9 cellular contexts compared by ENCODE assay signal in the genomic region with DNA sequence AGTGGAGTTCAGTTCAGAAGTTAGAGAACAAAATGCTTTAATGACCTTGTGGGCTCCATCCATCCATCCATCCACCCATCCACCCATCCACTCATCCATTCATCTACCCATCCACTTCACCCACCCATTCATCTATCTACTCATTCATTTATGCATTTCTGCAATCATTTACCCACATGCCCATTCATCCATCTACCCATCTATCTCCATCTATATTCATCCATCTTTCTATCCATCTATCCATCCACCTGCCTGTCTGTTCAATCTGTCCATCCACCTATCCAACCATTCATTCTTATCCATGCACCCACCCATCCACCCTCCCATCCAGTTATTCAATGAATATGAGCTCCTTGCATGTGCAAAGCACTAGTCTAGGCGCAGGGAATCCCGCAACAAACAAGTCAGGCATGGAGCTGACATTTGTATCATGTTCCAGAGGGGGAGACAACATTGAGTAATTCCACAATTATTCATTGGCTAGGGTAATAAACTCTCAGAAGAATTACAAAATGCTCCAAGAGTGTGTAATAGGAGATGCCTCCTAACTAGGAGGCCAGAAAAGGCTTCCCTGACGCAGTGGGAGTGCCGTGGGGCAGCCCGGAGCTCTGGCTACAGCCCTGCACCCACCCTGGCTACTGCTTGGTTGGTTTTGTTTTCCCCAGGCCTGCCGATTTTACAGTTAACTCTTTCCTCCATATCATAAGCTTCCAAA.
A peak's percentile ranks its signal among the peaks of the same experiment; 100 is the strongest.
DNase-seq lines count a peak whose midpoint lies in the region; ATAC-seq and TF ChIP-seq lines count a peak whose summit lies in the region.
"Had no signal": no experiment of that assay in that cellular context is flagged by ENCODE, and none has a peak within 500 bp of the region (broad histone marks: within the 10 kb centered on the region; RNA-seq: fewer than 3 reads in every experiment).

No MANE protein-coding gene starts in this region.

- TF ChIP-seq CTCF in BJ (IDR thresholded peaks at IDR 0.05; ENCODE audit: insufficient read depth, low read depth, low read length): no peak
- no peak for TF ChIP-seq CTCF in osteocyte (IDR thresholded peaks at IDR 0.05)

- ATAC-seq in HG03469 (IDR thresholded peaks at IDR 0.05; ENCODE audit: unreplicated experiment) (no peak), GM18517 (IDR thresholded peaks at IDR 0.05; ENCODE audit: unreplicated experiment) (no peak)

- H3K9me3 ChIP-seq in SJSA1 (replicated peaks): no peaks in the 10 kb centered on the region

- H3K4me3 ChIP-seq in BJ (ENCODE audit: low read depth, low read length): no peak overlapping the region
- no peak overlapping the region for H3K4me3 ChIP-seq in SJSA1

- H3K4me1 ChIP-seq in SJSA1 (replicated peaks): peaks cover 40% of the 10 kb centered on the region

- no peaks in the 10 kb centered on the region for H3K27me3 Mint-ChIP-seq in osteocyte (ENCODE audit: unreplicated experiment)

- H3K27me3 ChIP-seq in BJ (ENCODE audit: control insufficient read depth, insufficient read depth, low read length): no peaks in the 10 kb centered on the region
- no peaks in the 10 kb centered on the region for H3K27me3 ChIP-seq in SJSA1 (replicated peaks)

- H3K36me3 ChIP-seq in BJ (ENCODE audit: control insufficient read depth, insufficient read depth, low read length) (no peaks in the 10 kb centered on the region), SJSA1 (no peaks in the 10 kb centered on the region)

- H3K27ac ChIP-seq in SJSA1: peak overlapping the region; percentile 32

- no peaks in the 10 kb centered on the region for H3K9me3 Mint-ChIP-seq in osteocyte (ENCODE audit: unreplicated experiment)

- CTCF ChIA-PET in BJ (lab: Yijun Ruan, JAX): interaction anchor here (0.6 to 1.5 kb wide), 6 partner anchors 17 to 275 kb away, joined by 3 read pairs; no protein-coding TSS in a partner anchor

- POLR2A ChIA-PET in BJ (lab: Charles Lee): interaction anchor here (0.6 kb wide), 1 partner anchor 25 kb away, joined by 4 read pairs; no protein-coding TSS in a partner anchor

- peak overlapping the region; percentile 83 for H3K27ac Mint-ChIP-seq in osteocyte (ENCODE audit: unreplicated experiment)
- H3K27ac Mint-ChIP-seq: activated B cell treated with CpG ODN at 0.5 μM for 24 hours had no signal

- DNase-seq in BJ (ENCODE audit: low read depth) (peak; percentile 87), SJSA1 (ENCODE audit: low read depth in 1 of 2, low spot score in 2 of 2) (peak; percentile 42 to 60), fibroblast of the conjunctiva (ENCODE audit: low read depth) (peak; percentile 85), osteocyte (ENCODE audit: extremely low spot score, unreplicated experiment) (no peak), NCI-H146 treated with DMSO at 0.1 percent for 48 hours (lab: John Stamatoyannopoulos, UW; ENCODE audit: unreplicated experiment) (no peak), Kasumi-1 (lab: John Stamatoyannopoulos, UW) (no peak)
- DNase-seq: activated B cell treated with CpG ODN at 0.5 μM for 24 hours had no signal

- no peaks in the 10 kb centered on the region for H3K36me3 Mint-ChIP-seq in osteocyte (ENCODE audit: unreplicated experiment)

- H3K4me3 Mint-ChIP-seq in osteocyte (ENCODE audit: unreplicated experiment): peak overlapping the region; percentile 9
- H3K4me3 Mint-ChIP-seq: activated B cell treated with CpG ODN at 0.5 μM for 24 hours had no signal

- peaks cover 58% of the 10 kb centered on the region for H3K4me1 Mint-ChIP-seq in osteocyte (ENCODE audit: unreplicated experiment)
- H3K4me1 Mint-ChIP-seq: activated B cell treated with CpG ODN at 0.5 μM for 24 hours had no signal

Comparison
In these comparisons a context has a peak if more than half of its experiments do, and no peak if none do; other contexts are left out.
1. DNase-seq: peak in BJ (single experiment), SJSA1 (2 of 2) and fibroblast of the conjunctiva (single experiment); none in osteocyte (single experiment), NCI-H146 treated with DMSO at 0.1 percent for 48 hours (single experiment) and Kasumi-1 (0 of 2).